In genomic region chr16:11078812-11079459, GRCh38 we compare ENCODE assay signal across 8 cellular contexts.
DNase-seq lines count a peak whose midpoint lies in the region; ATAC-seq and TF ChIP-seq lines count a peak whose summit lies in the region.

No MANE protein-coding gene starts in this region.

- peak overlapping the region; percentile 73 for H3K27ac ChIP-seq in stomach smooth muscle (ENCODE audit: low read length)

- no peak overlapping the region for H3K9ac ChIP-seq in stomach smooth muscle (ENCODE audit: low read length in 2 of 2)

- no peak overlapping the region for H3K4me3 ChIP-seq in HFF-Myc (replicated peaks; ENCODE audit: low read depth, low read length)
- peak overlapping the region; percentile 14 to 15 for H3K4me3 ChIP-seq in stomach smooth muscle (ENCODE audit: low read length in 2 of 2)

- no peaks in the 10 kb centered on the region for H3K27me3 Mint-ChIP-seq in activated naive CD8-positive, alpha-beta T cell treated with anti-CD3 and anti-CD28 coated beads, Interleukin-2, amount 50 U/mL, for 24 hours

- TF ChIP-seq CTCF in HFF-Myc (IDR thresholded peaks at IDR 0.05; ENCODE audit: low read depth, low read length, missing control alignments), result no peak

- peak overlapping the region; percentile 66 for H3K4me3 Mint-ChIP-seq in activated naive CD8-positive, alpha-beta T cell treated with anti-CD3 and anti-CD28 coated beads, Interleukin-2, amount 50 U/mL, for 24 hours

- H3K4me1 ChIP-seq in stomach smooth muscle (ENCODE audit: control insufficient read depth, insufficient read depth, low read length), result peaks cover 48% of the 10 kb centered on the region

- peak overlapping the region; percentile 90 for H3K27ac Mint-ChIP-seq in activated naive CD8-positive, alpha-beta T cell treated with anti-CD3 and anti-CD28 coated beads, Interleukin-2, amount 50 U/mL, for 24 hours

- H3K36me3 ChIP-seq in stomach smooth muscle (ENCODE audit: control insufficient read depth in 2 of 2, insufficient read depth in 2 of 2, low read length in 2 of 2), result peaks cover 0 to 2% of the 10 kb centered on the region in 2 donors

- peaks cover 16% of the 10 kb centered on the region for H3K36me3 Mint-ChIP-seq in activated naive CD8-positive, alpha-beta T cell treated with anti-CD3 and anti-CD28 coated beads, Interleukin-2, amount 50 U/mL, for 24 hours (ENCODE audit: low read depth)

- no peaks in the 10 kb centered on the region for H3K9me3 ChIP-seq in stomach smooth muscle (ENCODE audit: control insufficient read depth in 2 of 2, low read length in 2 of 2)

- H3K4me1 Mint-ChIP-seq in activated naive CD8-positive, alpha-beta T cell treated with anti-CD3 and anti-CD28 coated beads, Interleukin-2, amount 50 U/mL, for 24 hours, result peaks cover 97% of the 10 kb centered on the region

- DNase-seq in HFF-Myc (ENCODE audit: extremely low read depth, low read depth) (peak; percentile 78), iris pigment epithelial cell (ENCODE audit: low read depth) (peak; percentile 68), dermis blood vessel endothelial cell (no peak), HK-2 (ENCODE audit: unreplicated experiment) (no peak), retina (no peak)
- no peak for DNase-seq in activated naive CD8-positive, alpha-beta T cell treated with anti-CD3 and anti-CD28 coated beads, Interleukin-2, amount 50 U/mL, for 24 hours

- ATAC-seq in activated naive CD8-positive, alpha-beta T cell treated with anti-CD3 and anti-CD28 coated beads, Interleukin-2, amount 50 U/mL, for 24 hours, result no peak
- ATAC-seq in GM21825 (IDR thresholded peaks at IDR 0.05; ENCODE audit: unreplicated experiment), result no peak

- no peaks in the 10 kb centered on the region for H3K27me3 ChIP-seq in stomach smooth muscle (ENCODE audit: control insufficient read depth in 1 of 2, insufficient read depth in 2 of 2, low read length in 2 of 2)

- H3K9me3 Mint-ChIP-seq in activated naive CD8-positive, alpha-beta T cell treated with anti-CD3 and anti-CD28 coated beads, Interleukin-2, amount 50 U/mL, for 24 hours, result no peaks in the 10 kb centered on the region

Comparison
In these comparisons a context has a peak if more than half of its experiments do, and no peak if none do; other contexts are left out.
1. DNase-seq: peak in HFF-Myc (single experiment) and iris pigment epithelial cell (single experiment); none in activated naive CD8-positive, alpha-beta T cell treated with anti-CD3 and anti-CD28 coated beads, Interleukin-2, amount 50 U/mL, for 24 hours (single experiment), dermis blood vessel endothelial cell (single experiment), HK-2 (single experiment) and retina (single experiment).